ENCODE assay signal across 14 cellular contexts in the genomic region with DNA sequence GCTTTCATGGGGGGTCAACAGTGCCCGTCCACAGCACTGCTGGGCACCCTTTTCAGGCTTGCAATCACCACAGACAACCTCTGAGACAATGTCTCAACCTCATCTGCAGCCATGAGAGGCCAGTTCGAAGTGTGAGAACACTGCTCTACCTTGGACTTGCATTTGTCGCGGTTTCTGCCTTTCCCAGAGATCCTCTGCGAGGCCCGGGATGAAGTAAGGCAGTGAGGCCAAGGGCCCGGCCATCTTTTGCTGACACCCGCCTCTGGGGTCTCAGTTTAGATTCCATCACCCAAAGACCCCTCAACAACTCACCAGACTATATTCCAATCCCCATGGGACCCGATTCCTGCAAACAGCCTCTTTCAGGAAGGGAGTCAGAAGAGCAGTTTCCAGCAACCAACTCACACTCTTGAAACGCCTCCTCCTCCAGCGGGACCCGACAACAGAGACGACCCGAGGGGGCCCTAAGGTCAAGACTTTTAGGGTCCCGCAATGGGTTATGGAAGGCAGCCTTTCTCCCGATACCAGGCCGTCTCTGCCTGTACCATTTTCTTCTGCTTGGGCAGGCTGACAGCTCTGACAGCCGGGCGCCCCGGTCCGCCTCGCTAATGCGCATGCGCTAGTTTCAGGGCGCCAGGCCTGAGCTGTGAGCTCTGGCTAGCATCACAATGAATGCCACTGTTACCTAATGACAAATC.
"Had no signal": no experiment of that assay in that cellular context is flagged by ENCODE, and none has a peak within 500 bp of the region (broad histone marks: within the 10 kb centered on the region; RNA-seq: fewer than 3 reads in every experiment).

No MANE protein-coding gene starts in this region.

- H3K4me1 Mint-ChIP-seq: activated CD4-positive, alpha-beta T cell treated with anti-CD3 and anti-CD28 coated beads for 36 hours; activated CD8-positive, alpha-beta memory T cell treated with anti-CD3 and anti-CD28 coated beads, Interleukin-2, amount 10 ng/mL, durations not matched to agents 7 days and 5 days; activated naive CD8-positive, alpha-beta T cell treated with anti-CD3 and anti-CD28 coated beads for 36 hours; immature natural killer cell; natural killer cell; stimulated activated memory B cell treated with anti-CD40 and anti-IgM and Interleukin-4, amounts not matched to agents 10 μg/mL and 1 μg/mL and 100 μg/mL, for 72 hours had no signal

- H3K27me3 ChIP-seq: pancreas, sigmoid colon, thyroid gland had no signal

- H3K36me3 ChIP-seq: pancreas, sigmoid colon, thyroid gland had no signal

- ATAC-seq: activated CD4-positive, alpha-beta T cell treated with anti-CD3 and anti-CD28 coated beads for 36 hours; activated CD8-positive, alpha-beta memory T cell treated with anti-CD3 and anti-CD28 coated beads, Interleukin-2, amount 10 ng/mL, durations not matched to agents 7 days and 5 days; natural killer cell; pancreas; stimulated activated memory B cell treated with anti-CD40 and anti-IgM and Interleukin-4, amounts not matched to agents 10 μg/mL and 1 μg/mL and 100 μg/mL, for 72 hours had no signal

- H3K27ac ChIP-seq: pancreas, sigmoid colon, thyroid gland had no signal

- H3K27ac Mint-ChIP-seq: activated CD4-positive, alpha-beta memory T cell treated with anti-CD3 and anti-CD28 coated beads for 36 hours; activated CD4-positive, alpha-beta T cell treated with anti-CD3 and anti-CD28 coated beads for 36 hours; activated CD8-positive, alpha-beta memory T cell treated with anti-CD3 and anti-CD28 coated beads, Interleukin-2, amount 10 ng/mL, durations not matched to agents 7 days and 5 days; activated naive CD8-positive, alpha-beta T cell treated with anti-CD3 and anti-CD28 coated beads for 36 hours; immature natural killer cell; natural killer cell; stimulated activated memory B cell treated with anti-CD40 and anti-IgM and Interleukin-4, amounts not matched to agents 10 μg/mL and 1 μg/mL and 100 μg/mL, for 72 hours had no signal

- H3K4me3 Mint-ChIP-seq: activated CD4-positive, alpha-beta memory T cell treated with anti-CD3 and anti-CD28 coated beads for 36 hours; activated CD4-positive, alpha-beta T cell treated with anti-CD3 and anti-CD28 coated beads for 36 hours; activated CD8-positive, alpha-beta memory T cell treated with anti-CD3 and anti-CD28 coated beads, Interleukin-2, amount 10 ng/mL, durations not matched to agents 7 days and 5 days; activated naive CD8-positive, alpha-beta T cell treated with anti-CD3 and anti-CD28 coated beads for 36 hours; immature natural killer cell; natural killer cell; stimulated activated memory B cell treated with anti-CD40 and anti-IgM and Interleukin-4, amounts not matched to agents 10 μg/mL and 1 μg/mL and 100 μg/mL, for 72 hours had no signal

- H3K9me3 ChIP-seq: pancreas, thyroid gland had no signal

- H3K36me3 Mint-ChIP-seq: activated CD4-positive, alpha-beta memory T cell treated with anti-CD3 and anti-CD28 coated beads for 36 hours; activated CD8-positive, alpha-beta memory T cell treated with anti-CD3 and anti-CD28 coated beads, Interleukin-2, amount 10 ng/mL, durations not matched to agents 7 days and 5 days; activated naive CD8-positive, alpha-beta T cell treated with anti-CD3 and anti-CD28 coated beads for 36 hours; stimulated activated memory B cell treated with anti-CD40 and anti-IgM and Interleukin-4, amounts not matched to agents 10 μg/mL and 1 μg/mL and 100 μg/mL, for 72 hours had no signal

- H3K27me3 Mint-ChIP-seq: activated CD4-positive, alpha-beta memory T cell treated with anti-CD3 and anti-CD28 coated beads for 36 hours; activated CD4-positive, alpha-beta T cell treated with anti-CD3 and anti-CD28 coated beads for 36 hours; activated CD8-positive, alpha-beta memory T cell treated with anti-CD3 and anti-CD28 coated beads, Interleukin-2, amount 10 ng/mL, durations not matched to agents 7 days and 5 days; activated naive CD8-positive, alpha-beta T cell treated with anti-CD3 and anti-CD28 coated beads for 36 hours; stimulated activated memory B cell treated with anti-CD40 and anti-IgM and Interleukin-4, amounts not matched to agents 10 μg/mL and 1 μg/mL and 100 μg/mL, for 72 hours had no signal

- H3K4me3 ChIP-seq: pancreas, sigmoid colon, thyroid gland had no signal

- H3K9me3 Mint-ChIP-seq: activated naive CD8-positive, alpha-beta T cell treated with anti-CD3 and anti-CD28 coated beads for 36 hours had no signal

- DNase-seq: activated CD4-positive, alpha-beta memory T cell treated with anti-CD3 and anti-CD28 coated beads for 36 hours; activated CD4-positive, alpha-beta T cell treated with anti-CD3 and anti-CD28 coated beads for 36 hours; activated CD8-positive, alpha-beta memory T cell treated with anti-CD3 and anti-CD28 coated beads, Interleukin-2, amount 10 ng/mL, durations not matched to agents 7 days and 5 days; activated naive CD4-positive, alpha-beta T cell; activated naive CD8-positive, alpha-beta T cell treated with anti-CD3 and anti-CD28 coated beads for 36 hours; amniotic stem cell; immature natural killer cell; mesendoderm; natural killer cell; pancreas; sigmoid colon; stimulated activated CD4-positive, alpha-beta T cell treated with anti-CD3 and anti-CD28 coated beads, Interleukin-4, amount 100 ng/mL, for 4 hours; thyroid gland had no signal

- H3K4me1 ChIP-seq: pancreas, sigmoid colon, thyroid gland had no signal
